ENCODE assay signal across 1 cellular context in genomic region chr2:234982096-234982834, GRCh38.
TF ChIP-seq lines count a peak whose summit lies in the region.

No MANE protein-coding gene starts in this region.

TF ChIP-seq in HCT116, 20 proteins besides CTCF, POLR2A, EP300 and RAD21 (continued from another document):
- TF ChIP-seq, protein P1, sequence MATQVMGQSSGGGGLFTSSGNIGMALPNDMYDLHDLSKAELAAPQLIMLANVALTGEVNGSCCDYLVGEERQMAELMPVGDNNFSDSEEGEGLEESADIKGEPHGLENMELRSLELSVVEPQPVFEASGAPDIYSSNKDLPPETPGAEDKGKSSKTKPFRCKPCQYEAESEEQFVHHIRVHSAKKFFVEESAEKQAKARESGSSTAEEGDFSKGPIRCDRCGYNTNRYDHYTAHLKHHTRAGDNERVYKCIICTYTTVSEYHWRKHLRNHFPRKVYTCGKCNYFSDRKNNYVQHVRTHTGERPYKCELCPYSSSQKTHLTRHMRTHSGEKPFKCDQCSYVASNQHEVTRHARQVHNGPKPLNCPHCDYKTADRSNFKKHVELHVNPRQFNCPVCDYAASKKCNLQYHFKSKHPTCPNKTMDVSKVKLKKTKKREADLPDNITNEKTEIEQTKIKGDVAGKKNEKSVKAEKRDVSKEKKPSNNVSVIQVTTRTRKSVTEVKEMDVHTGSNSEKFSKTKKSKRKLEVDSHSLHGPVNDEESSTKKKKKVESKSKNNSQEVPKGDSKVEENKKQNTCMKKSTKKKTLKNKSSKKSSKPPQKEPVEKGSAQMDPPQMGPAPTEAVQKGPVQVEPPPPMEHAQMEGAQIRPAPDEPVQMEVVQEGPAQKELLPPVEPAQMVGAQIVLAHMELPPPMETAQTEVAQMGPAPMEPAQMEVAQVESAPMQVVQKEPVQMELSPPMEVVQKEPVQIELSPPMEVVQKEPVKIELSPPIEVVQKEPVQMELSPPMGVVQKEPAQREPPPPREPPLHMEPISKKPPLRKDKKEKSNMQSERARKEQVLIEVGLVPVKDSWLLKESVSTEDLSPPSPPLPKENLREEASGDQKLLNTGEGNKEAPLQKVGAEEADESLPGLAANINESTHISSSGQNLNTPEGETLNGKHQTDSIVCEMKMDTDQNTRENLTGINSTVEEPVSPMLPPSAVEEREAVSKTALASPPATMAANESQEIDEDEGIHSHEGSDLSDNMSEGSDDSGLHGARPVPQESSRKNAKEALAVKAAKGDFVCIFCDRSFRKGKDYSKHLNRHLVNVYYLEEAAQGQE (IDR thresholded peaks at IDR 0.05; ENCODE audit: low read depth) = no peak
- TF ChIP-seq SIN3A (IDR thresholded peaks at IDR 0.05; ENCODE audit: low read depth) = no peak
